ENCODE assay signal across 8 cellular contexts in genomic region chr7:151632750-151633515, GRCh38.
DNase-seq lines count a peak whose midpoint lies in the region; ATAC-seq and TF ChIP-seq lines count a peak whose summit lies in the region.

No MANE protein-coding gene starts in this region.

- no peaks in the 10 kb centered on the region for H3K27me3 Mint-ChIP-seq in CD4-positive, alpha-beta memory T cell

- 21 to 22% methylated on average over 28 of the region's 28 CpGs for WGBS in lower leg skin, 2 donors

- CTCF ChIA-PET in CD4-positive, alpha-beta memory T cell (lab: Charles Lee; ENCODE audit: partially characterized antibody), result interaction anchor here (0.8 to 2.6 kb wide), 15 partner anchors 8 to 317 kb away, joined by 3 to 14 read pairs (median 3); partner anchors contain the start of gene RHEB

- TF ChIP-seq POLR2A in lower leg skin (IDR thresholded peaks at IDR 0.05), result no peak

- peaks cover 0 to 11% of the 10 kb centered on the region in 2 donors for H3K36me3 Mint-ChIP-seq in CD4-positive, alpha-beta memory T cell

- peaks cover 18 to 38% (median 21%) of the 10 kb centered on the region in 4 donors for H3K4me1 Mint-ChIP-seq in CD4-positive, alpha-beta memory T cell

- H3K9me3 Mint-ChIP-seq in CD4-positive, alpha-beta memory T cell, result peaks cover 0 to 3% (median 0%) of the 10 kb centered on the region in 8 donors

- no peaks in the 10 kb centered on the region for H3K36me3 ChIP-seq in CD4-positive, alpha-beta memory T cell (ENCODE audit: insufficient read depth, low read length)

- intact Hi-C loops in CD4-positive, alpha-beta memory T cell (cut with micrococcal nuclease), result loop anchor here (1.0 to 2.0 kb wide), 5 partner anchors 63 to 400 kb away; partner anchors contain the start of genes CHPF2, NUB1, PRKAG2 and RHEB
- intact Hi-C loops in lower leg skin (cut with DNase I; ENCODE audit: low total_unique reads), result no loop called here

- peaks cover 18% of the 10 kb centered on the region for H3K4me1 ChIP-seq in CD4-positive, alpha-beta memory T cell (ENCODE audit: insufficient read depth, low read length)

- peak; percentile 68 to 74 (median 73) for DNase-seq in CD4-positive, alpha-beta memory T cell
- DNase-seq in activated CD4-positive, alpha-beta T cell treated with anti-CD3 and anti-CD28 coated beads for 24 hours (ENCODE audit: low read depth in 2 of 2), result peak; percentile 17 to 35
- DNase-seq in lower leg skin (ENCODE audit: low spot score in 2 of 2), result peak; percentile 26 to 88
- peak in 2 of 3 donors; percentile 29 to 35 for DNase-seq in stimulated activated CD4-positive, alpha-beta T cell treated with anti-CD3 and anti-CD28 coated beads, TNF-alpha, amount 100 ng/mL, for 48 hours (ENCODE audit: low read depth in 3 of 3)
- DNase-seq in NCI-H1105 treated with DMSO at 0.1 percent for 48 hours (lab: John Stamatoyannopoulos, UW), result no peak

- no peaks in the 10 kb centered on the region for H3K9me3 ChIP-seq in CD4-positive, alpha-beta memory T cell (ENCODE audit: control insufficient read depth in 1 of 2, low read length in 2 of 2)

- peak overlapping the region; percentile 73 to 83 for H3K4me3 ChIP-seq in CD4-positive, alpha-beta memory T cell (ENCODE audit: low read length in 2 of 2)
- peak overlapping the region; percentile 23 for H3K4me3 ChIP-seq in lower leg skin (ENCODE audit: low read depth, poor library complexity, severe bottlenecking)

- TF ChIP-seq CTCF in lower leg skin (IDR thresholded peaks at IDR 0.05), result no peak

- H3K27me3 ChIP-seq in CD4-positive, alpha-beta memory T cell (ENCODE audit: insufficient read depth, low read length), result no peaks in the 10 kb centered on the region

- POLR2A ChIA-PET in CD4-positive, alpha-beta memory T cell (lab: Charles Lee; ENCODE audit: partially characterized antibody), result interaction anchor here (0.6 to 4.0 kb wide), 19 partner anchors 10 to 831 kb away, joined by 3 to 45 read pairs (median 3); partner anchors contain the start of genes PRKAG2 and RHEB

- H3K27ac ChIP-seq in CD4-positive, alpha-beta memory T cell (ENCODE audit: low read depth, low read length), result peak overlapping the region; percentile 78
- H3K27ac ChIP-seq in cingulate gyrus (ENCODE audit: low read depth, low read length), result peak overlapping the region; percentile 91

- H3K4me3 Mint-ChIP-seq in CD4-positive, alpha-beta memory T cell, result peak overlapping the region; percentile 89 to 99 (median 96)

- peak overlapping the region; percentile 94 to 99 (median 97) for H3K27ac Mint-ChIP-seq in CD4-positive, alpha-beta memory T cell

- ATAC-seq in GM19452 (IDR thresholded peaks at IDR 0.05; ENCODE audit: unreplicated experiment) (peak; percentile 58), HG03565 (IDR thresholded peaks at IDR 0.05; ENCODE audit: unreplicated experiment) (peak; percentile 44)
